ENCODE assay signal across 1 cellular context in genomic region chr11:130063398-130063797, GRCh38.
A peak's percentile ranks its signal among the peaks of the same experiment; 100 is the strongest.
TF ChIP-seq lines count a peak whose summit lies in the region.

No MANE protein-coding gene starts in this region.

TF ChIP-seq in K562, 482 proteins besides CTCF, POLR2A, EP300 and RAD21 (continued from another document):
- TF ChIP-seq ZBTB9 (CRISPR knock-in tag; IDR thresholded peaks at IDR 0.05) (no peak), ATF7 (IDR thresholded peaks at IDR 0.05) (no peak), PHF20 (IDR thresholded peaks at IDR 0.05; ENCODE audit: partially characterized antibody) (peak; percentile 36), TAF7 (tag; IDR thresholded peaks at IDR 0.05) (no peak), ARID1B (IDR thresholded peaks at IDR 0.05) (peak; percentile 23; the same call in 1 of the 2 replicates), NCOA2 (IDR thresholded peaks at IDR 0.05; ENCODE audit: partially characterized antibody in 2 of 2) (no peak), SIN3A (IDR thresholded peaks at IDR 0.05; ENCODE audit: borderline replicate concordance in 2 of 2, control insufficient read depth in 1 of 2, low read depth in 2 of 2, low read length in 2 of 2) (no peak), XRCC3 (IDR thresholded peaks at IDR 0.05) (no peak), ZNF41 (CRISPR knock-in tag; conservative IDR thresholded peaks at IDR 0.05) (no peak), ZNF780A (CRISPR knock-in tag; IDR thresholded peaks at IDR 0.05) (no peak), KDM2B (CRISPR knock-in tag; IDR thresholded peaks at IDR 0.05) (no peak), GTF2F1 (IDR thresholded peaks at IDR 0.05; ENCODE audit: low read depth, low read length) (no peak), ZFP1 (CRISPR knock-in tag; IDR thresholded peaks at IDR 0.05) (no peak), NEUROD1 (IDR thresholded peaks at IDR 0.05; ENCODE audit: borderline replicate concordance, low read depth, low read length, partially characterized antibody) (no peak), ZNF655 (CRISPR knock-in tag; IDR thresholded peaks at IDR 0.05) (no peak), KHSRP (IDR thresholded peaks at IDR 0.05) (no peak), TOE1 (IDR thresholded peaks at IDR 0.05; ENCODE audit: borderline replicate concordance) (no peak), TOE1 (CRISPR knock-in tag; IDR thresholded peaks at IDR 0.05; ENCODE audit: borderline replicate concordance, low read depth) (no peak), HMG20B (CRISPR knock-in tag; IDR thresholded peaks at IDR 0.05) (no peak), SAP30 (IDR thresholded peaks at IDR 0.05; ENCODE audit: borderline replicate concordance, insufficient read depth, low read depth, low read length, poor library complexity, severe bottlenecking) (no peak), ZNF764 (CRISPR knock-in tag; IDR thresholded peaks at IDR 0.05; ENCODE audit: low read depth) (no peak), HDAC1 (IDR thresholded peaks at IDR 0.05) (peak; percentile 37 to 52; a peak in 2 of 4 replicates), RNF2 (IDR thresholded peaks at IDR 0.05) (no peak), TRIM24 (IDR thresholded peaks at IDR 0.05) (no peak), POLR2H (tag; IDR thresholded peaks at IDR 0.05; ENCODE audit: low read depth) (no peak), NCOA4 (IDR thresholded peaks at IDR 0.05; ENCODE audit: partially characterized antibody) (peak; percentile 38), HDAC2 (IDR thresholded peaks at IDR 0.05) (peak; percentile 93), NUFIP1 (IDR thresholded peaks at IDR 0.05; ENCODE audit: partially characterized antibody) (no peak), CBFA2T3 (IDR thresholded peaks at IDR 0.05) (peak; percentile 10; the same call in 1 of the 2 replicates)
